In genomic region chr20:13173201-13173600, GRCh38 we compare ENCODE assay signal across 20 cellular contexts. TPM values are rescaled to one million over a fixed set of nuclear protein-coding genes. Genes with fewer than 3 reads are reported as not detected.
"Had no signal": no experiment of that assay in that cellular context is flagged by ENCODE, and none has a peak within 500 bp of the region (broad histone marks: within the 10 kb centered on the region; RNA-seq: fewer than 3 reads in every experiment).

No MANE protein-coding gene starts in this region.

- H3K9ac ChIP-seq: SK-N-SH had no signal

- H3K4me3 ChIP-seq: cardiac muscle cell, SJCRH30 had no signal

- H3K4me2 ChIP-seq: SK-N-SH had no signal

- H3K36me3 ChIP-seq: cardiac muscle cell, SJCRH30 had no signal

- H3K9me3 ChIP-seq: SJCRH30, SK-N-SH had no signal

- H3K27ac ChIP-seq: cardiac muscle cell, SJCRH30, VCaP had no signal

- H3K27me3 ChIP-seq: cardiac muscle cell, SJCRH30 had no signal

- DNase-seq: activated CD4-positive, alpha-beta memory T cell treated with anti-CD3 and anti-CD28 coated beads for 36 hours; activated CD4-positive, alpha-beta T cell treated with anti-CD3 and anti-CD28 coated beads, Interleukin-2, amount 10 ng/mL, durations not matched to agents 7 days and 5 days; activated CD4-positive, CD25-positive, alpha-beta regulatory T cell; activated CD8-positive, alpha-beta memory T cell treated with anti-CD3 and anti-CD28 coated beads for 24 hours; activated effector memory CD4-positive, alpha-beta T cell treated with anti-CD3 and anti-CD28 coated beads, Interleukin-2, amount 50 U/mL, for 16 hours; activated naive CD4-positive, alpha-beta T cell treated with Interleukin-2 at 50 U/mL for 16 hours; activated T-cell treated with anti-CD3 and anti-CD28 coated beads, Interleukin-2, amount 50 U/mL, for 4 hours; amygdala; NCI-H1105 treated with DMSO at 0.1 percent for 48 hours; NCI-H1436 treated with DMSO at 0.1 percent for 48 hours; NCI-H187; NCI-H2081 treated with DMSO at 0.1 percent for 48 hours; NCI-H446; NCI-H524; SJCRH30; SK-N-SH; T-helper 1 cell had no signal

- FAIRE-seq: astrocyte had no signal

- H3K4me1 ChIP-seq: SJCRH30 had no signal

RNA-seq across cellular contexts. Expression of gene ISM1, which starts 47.9 kb away (rescaled TPM):
- total RNA-seq: SJCRH30 had no signal
- polyA plus RNA-seq: SK-N-SH had no signal
